10 cellular contexts compared by ENCODE assay signal in the genomic region with DNA sequence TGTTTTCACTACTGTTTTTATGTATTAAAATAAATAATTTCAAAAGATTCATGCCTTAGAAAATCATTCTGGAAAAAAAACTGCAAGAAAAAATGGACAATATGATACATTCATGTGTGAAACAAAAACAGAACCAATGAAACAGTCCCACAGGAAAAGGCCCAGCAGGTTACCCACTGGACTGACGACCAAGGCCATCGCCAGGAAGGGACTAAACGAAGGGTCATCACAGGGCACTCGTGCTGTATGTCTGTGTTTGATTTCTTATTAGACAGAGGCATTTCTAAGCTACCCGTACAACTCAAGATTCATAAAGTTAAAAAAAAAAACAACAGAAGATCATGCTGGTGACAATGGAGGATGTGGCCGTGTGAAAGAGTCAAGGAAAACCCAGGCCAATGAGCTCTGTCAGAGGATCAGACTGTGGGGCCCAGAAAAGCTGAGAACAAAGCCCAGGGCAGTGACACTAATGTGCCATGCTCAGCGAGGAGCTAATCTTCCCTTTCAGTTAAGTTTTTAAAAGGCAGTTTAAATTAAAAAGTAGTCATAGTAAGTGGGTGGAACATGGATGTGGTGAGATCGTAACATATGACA. TPM values are rescaled to one million over a fixed set of nuclear protein-coding genes. Genes with fewer than 3 reads are reported as not detected.
A peak's percentile ranks its signal among the peaks of the same experiment; 100 is the strongest.
DNase-seq lines count a peak whose midpoint lies in the region; ATAC-seq and TF ChIP-seq lines count a peak whose summit lies in the region.
"Had no signal": no experiment of that assay in that cellular context is flagged by ENCODE, and none has a peak within 500 bp of the region (broad histone marks: within the 10 kb centered on the region; RNA-seq: fewer than 3 reads in every experiment).

No MANE protein-coding gene starts in this region.

- TF ChIP-seq POLR2A in heart left ventricle (IDR thresholded peaks at IDR 0.05), result no peak

- TF ChIP-seq CTCF in heart left ventricle (IDR thresholded peaks at IDR 0.05) (no peak), brain (conservative IDR thresholded peaks at IDR 0.05) (no peak), type B pancreatic cell (conservative IDR thresholded peaks at IDR 0.05) (no peak)

- no peaks in the 10 kb centered on the region for H3K9me3 Mint-ChIP-seq in brain
- H3K9me3 Mint-ChIP-seq in naive thymus-derived CD4-positive, alpha-beta T cell, result peaks cover 0 to 1% (median 0%) of the 10 kb centered on the region in 11 donors
- H3K9me3 Mint-ChIP-seq in type B pancreatic cell, result no peaks in the 10 kb centered on the region

- intact Hi-C loops in heart left ventricle (cut with DNase I), result loop anchor here in 4 of 10 donors (5.0 to 10.0 kb wide), 3 partner anchors 76 to 131 kb away; partner anchors contain the start of gene IL4R (in 4 of the 4)
- intact Hi-C loops in left ventricle myocardium superior (cut with micrococcal nuclease), result no loop called here
- intact Hi-C loops in naive thymus-derived CD4-positive, alpha-beta T cell (cut with micrococcal nuclease), result loop anchor here (1.0 to 5.0 kb wide), 3 partner anchors 10 to 1611 kb away; partner anchors contain the start of gene TUFM (in 1 of the 2)

- H3K36me3 Mint-ChIP-seq in brain (peaks cover 10% of the 10 kb centered on the region), type B pancreatic cell (no peaks in the 10 kb centered on the region)
- H3K36me3 Mint-ChIP-seq in naive thymus-derived CD4-positive, alpha-beta T cell, result peaks cover 0 to 27% (median 0%) of the 10 kb centered on the region in 5 donors

- no peaks in the 10 kb centered on the region for H3K27me3 ChIP-seq in heart left ventricle
- H3K27me3 ChIP-seq in naive thymus-derived CD4-positive, alpha-beta T cell (ENCODE audit: control insufficient read depth in 2 of 2, insufficient read depth in 2 of 2, low read length in 2 of 2), result no peaks in the 10 kb centered on the region

- 71 to 79% (median 74%) methylated on average over 8 of the region's 8 CpGs for WGBS in heart left ventricle, 4 donors

- no peak for ATAC-seq in heart left ventricle
- ATAC-seq in left ventricle myocardium superior, result no peak
- no peak for ATAC-seq in naive thymus-derived CD4-positive, alpha-beta T cell
- no peak for ATAC-seq in GM19023 (IDR thresholded peaks at IDR 0.05; ENCODE audit: unreplicated experiment)
- ATAC-seq: HCT116 had no signal

- H3K27me3 Mint-ChIP-seq in brain, result no peaks in the 10 kb centered on the region
- no peaks in the 10 kb centered on the region for H3K27me3 Mint-ChIP-seq in naive thymus-derived CD4-positive, alpha-beta T cell
- H3K27me3 Mint-ChIP-seq in type B pancreatic cell, result no peaks in the 10 kb centered on the region

- H3K4me3 ChIP-seq in heart left ventricle, result no peak overlapping the region
- H3K4me3 ChIP-seq in naive thymus-derived CD4-positive, alpha-beta T cell (ENCODE audit: low read length), result no peak overlapping the region
- H3K4me3 ChIP-seq: lung had no signal

- H3K4me1 Mint-ChIP-seq in brain, result peaks cover 37% of the 10 kb centered on the region
- peaks cover 64 to 91% (median 85%) of the 10 kb centered on the region in 7 donors for H3K4me1 Mint-ChIP-seq in naive thymus-derived CD4-positive, alpha-beta T cell
- peaks cover 28% of the 10 kb centered on the region for H3K4me1 Mint-ChIP-seq in type B pancreatic cell (ENCODE audit: unreplicated experiment)

- no peaks in the 10 kb centered on the region for H3K9me3 ChIP-seq in heart left ventricle
- H3K9me3 ChIP-seq in naive thymus-derived CD4-positive, alpha-beta T cell (ENCODE audit: control insufficient read depth in 2 of 3, low read length in 3 of 3), result no peaks in the 10 kb centered on the region

- H3K27ac Mint-ChIP-seq in brain, result peak overlapping the region; percentile 62 to 90 (median 84)
- H3K27ac Mint-ChIP-seq in naive thymus-derived CD4-positive, alpha-beta T cell, result peak overlapping the region; percentile 94 to 100 (median 99)
- peak overlapping the region; percentile 44 for H3K27ac Mint-ChIP-seq in type B pancreatic cell

- POLR2A ChIA-PET in naive thymus-derived CD4-positive, alpha-beta T cell (lab: Charles Lee), result interaction anchor here (0.6 to 16.3 kb wide), 21 partner anchors 10 to 227 kb away, joined by 3 to 196 read pairs (median 4); partner anchors contain the start of gene KDM8

- peak overlapping the region in 3 of 5 experiments; percentile 1 to 15 (median 9) for H3K4me3 Mint-ChIP-seq in brain
- peak overlapping the region; percentile 54 to 91 (median 80) for H3K4me3 Mint-ChIP-seq in naive thymus-derived CD4-positive, alpha-beta T cell
- peak overlapping the region; percentile 2 for H3K4me3 Mint-ChIP-seq in type B pancreatic cell

- peaks cover 0 to 28% (median 18%) of the 10 kb centered on the region in 9 donors for H3K36me3 ChIP-seq in heart left ventricle
- H3K36me3 ChIP-seq in naive thymus-derived CD4-positive, alpha-beta T cell (ENCODE audit: control insufficient read depth in 2 of 3, insufficient read depth in 3 of 3, low read length in 3 of 3), result no peaks in the 10 kb centered on the region

- H3K4me1 ChIP-seq in heart left ventricle, result peaks cover 2 to 76% (median 44%) of the 10 kb centered on the region in 12 donors
- peaks cover 68 to 69% of the 10 kb centered on the region in 2 donors for H3K4me1 ChIP-seq in naive thymus-derived CD4-positive, alpha-beta T cell (ENCODE audit: control insufficient read depth in 2 of 2, insufficient read depth in 2 of 2, low read length in 2 of 2)

- DNase-seq in heart left ventricle (peak in 1 of 5 donors; percentile 5), left ventricle myocardium superior (no peak), type B pancreatic cell (ENCODE audit: extremely low spot score, unreplicated experiment) (no peak), NOMO-1 treated with dmso at 0.1 percent for 144 hours (lab: John Stamatoyannopoulos, UW; ENCODE audit: unreplicated experiment) (no peak), SW 1271 (lab: John Stamatoyannopoulos, UW) (no peak)
- DNase-seq in naive thymus-derived CD4-positive, alpha-beta T cell, result peak in 1 of 9 donors; percentile 49

- CTCF ChIA-PET in naive thymus-derived CD4-positive, alpha-beta T cell (lab: Charles Lee), result interaction anchor here (0.8 to 9.5 kb wide), 10 partner anchors 14 to 137 kb away, joined by 3 to 107 read pairs (median 6); no protein-coding TSS in a partner anchor

- peak overlapping the region in 11 of 12 donors; percentile 12 to 91 (median 57) for H3K27ac ChIP-seq in heart left ventricle
- H3K27ac ChIP-seq in naive thymus-derived CD4-positive, alpha-beta T cell (ENCODE audit: low read depth, low read length), result peak overlapping the region; percentile 97

RNA-seq across cellular contexts. Expression of gene NSMCE1, which starts 31.8 kb away (rescaled TPM):
- 10 to 100 TPM; 29.6 to 48.7 (median 36.8) TPM for total RNA-seq in heart left ventricle
- 10 to 100 TPM; 38.2 to 40.1 TPM for polyA plus RNA-seq in heart left ventricle
- 34.2 TPM for total RNA-seq in left ventricle myocardium superior
- polyA plus RNA-seq in brain (ENCODE audit: insufficient read depth, low read depth, low replicate concordance), result 140 TPM
- total RNA-seq in naive thymus-derived CD4-positive, alpha-beta T cell, result 100 to 1,000 TPM in 1 of 5 experiments, 10 to 100 TPM in 4; 45.5 to 106 (median 70.2) TPM
- polyA plus RNA-seq in naive thymus-derived CD4-positive, alpha-beta T cell, result 100 to 1,000 TPM; 200 to 220 TPM
- total RNA-seq in type B pancreatic cell (ENCODE audit: low replicate concordance), result 27.1 and 33.3 TPM in 2 replicates

RNA-seq across cellular contexts. Expression of gene KDM8, which starts 33.4 kb away (rescaled TPM):
- total RNA-seq in heart left ventricle (1 to 10 TPM; 2.0 to 8.4 (median 3.5) TPM), left ventricle myocardium superior (3.7 TPM), type B pancreatic cell (ENCODE audit: low replicate concordance) (6.3 and 11.1 TPM in 2 replicates)
- polyA plus RNA-seq in heart left ventricle (1 to 10 TPM; 1.4 to 3.9 TPM), brain (ENCODE audit: insufficient read depth, low read depth, low replicate concordance) (6.4 TPM)
- 10 to 100 TPM; 15.6 to 34.4 (median 19.0) TPM for total RNA-seq in naive thymus-derived CD4-positive, alpha-beta T cell
- 10 to 100 TPM in 1 of 2 donors, 1 to 10 TPM in 1; 10.0 to 15.4 TPM for polyA plus RNA-seq in naive thymus-derived CD4-positive, alpha-beta T cell

Comparison
In these comparisons a context has a peak if more than half of its experiments do, and no peak if none do; other contexts are left out.
1. H3K27ac Mint-ChIP-seq: peak in every context shown above with its lines; median percentile 99 in naive thymus-derived CD4-positive, alpha-beta T cell; 84 in brain; 44 in type B pancreatic cell.
2. H3K4me3 Mint-ChIP-seq: peak in every context shown above with its lines; median percentile 80 in naive thymus-derived CD4-positive, alpha-beta T cell; 9 in brain; 2 in type B pancreatic cell.